ENCODE assay signal across 1 cellular context in the genomic region with DNA sequence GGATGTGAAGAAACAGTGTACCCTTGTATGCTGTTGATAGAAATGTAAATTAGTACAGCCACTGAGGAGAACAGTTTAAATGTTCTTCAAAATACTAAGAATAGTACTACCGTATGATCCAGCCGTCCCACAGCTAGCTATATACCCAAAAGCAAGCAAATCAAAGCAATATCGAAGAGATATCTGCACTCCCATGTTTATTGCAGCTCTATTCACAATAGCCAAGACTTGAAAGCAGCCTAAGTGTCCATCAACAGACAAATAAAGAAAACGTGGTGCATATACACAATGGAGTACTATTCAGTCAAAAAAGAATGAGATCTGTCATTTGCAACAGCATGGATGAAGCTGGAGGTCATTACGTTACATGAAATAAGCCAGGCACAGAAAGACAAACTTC.
TF ChIP-seq lines count a peak whose summit lies in the region.

No MANE protein-coding gene starts in this region.

TF ChIP-seq in GM23338, 12 proteins besides CTCF, POLR2A, EP300 and RAD21 (continued from another document):
- TF ChIP-seq, protein P1, sequence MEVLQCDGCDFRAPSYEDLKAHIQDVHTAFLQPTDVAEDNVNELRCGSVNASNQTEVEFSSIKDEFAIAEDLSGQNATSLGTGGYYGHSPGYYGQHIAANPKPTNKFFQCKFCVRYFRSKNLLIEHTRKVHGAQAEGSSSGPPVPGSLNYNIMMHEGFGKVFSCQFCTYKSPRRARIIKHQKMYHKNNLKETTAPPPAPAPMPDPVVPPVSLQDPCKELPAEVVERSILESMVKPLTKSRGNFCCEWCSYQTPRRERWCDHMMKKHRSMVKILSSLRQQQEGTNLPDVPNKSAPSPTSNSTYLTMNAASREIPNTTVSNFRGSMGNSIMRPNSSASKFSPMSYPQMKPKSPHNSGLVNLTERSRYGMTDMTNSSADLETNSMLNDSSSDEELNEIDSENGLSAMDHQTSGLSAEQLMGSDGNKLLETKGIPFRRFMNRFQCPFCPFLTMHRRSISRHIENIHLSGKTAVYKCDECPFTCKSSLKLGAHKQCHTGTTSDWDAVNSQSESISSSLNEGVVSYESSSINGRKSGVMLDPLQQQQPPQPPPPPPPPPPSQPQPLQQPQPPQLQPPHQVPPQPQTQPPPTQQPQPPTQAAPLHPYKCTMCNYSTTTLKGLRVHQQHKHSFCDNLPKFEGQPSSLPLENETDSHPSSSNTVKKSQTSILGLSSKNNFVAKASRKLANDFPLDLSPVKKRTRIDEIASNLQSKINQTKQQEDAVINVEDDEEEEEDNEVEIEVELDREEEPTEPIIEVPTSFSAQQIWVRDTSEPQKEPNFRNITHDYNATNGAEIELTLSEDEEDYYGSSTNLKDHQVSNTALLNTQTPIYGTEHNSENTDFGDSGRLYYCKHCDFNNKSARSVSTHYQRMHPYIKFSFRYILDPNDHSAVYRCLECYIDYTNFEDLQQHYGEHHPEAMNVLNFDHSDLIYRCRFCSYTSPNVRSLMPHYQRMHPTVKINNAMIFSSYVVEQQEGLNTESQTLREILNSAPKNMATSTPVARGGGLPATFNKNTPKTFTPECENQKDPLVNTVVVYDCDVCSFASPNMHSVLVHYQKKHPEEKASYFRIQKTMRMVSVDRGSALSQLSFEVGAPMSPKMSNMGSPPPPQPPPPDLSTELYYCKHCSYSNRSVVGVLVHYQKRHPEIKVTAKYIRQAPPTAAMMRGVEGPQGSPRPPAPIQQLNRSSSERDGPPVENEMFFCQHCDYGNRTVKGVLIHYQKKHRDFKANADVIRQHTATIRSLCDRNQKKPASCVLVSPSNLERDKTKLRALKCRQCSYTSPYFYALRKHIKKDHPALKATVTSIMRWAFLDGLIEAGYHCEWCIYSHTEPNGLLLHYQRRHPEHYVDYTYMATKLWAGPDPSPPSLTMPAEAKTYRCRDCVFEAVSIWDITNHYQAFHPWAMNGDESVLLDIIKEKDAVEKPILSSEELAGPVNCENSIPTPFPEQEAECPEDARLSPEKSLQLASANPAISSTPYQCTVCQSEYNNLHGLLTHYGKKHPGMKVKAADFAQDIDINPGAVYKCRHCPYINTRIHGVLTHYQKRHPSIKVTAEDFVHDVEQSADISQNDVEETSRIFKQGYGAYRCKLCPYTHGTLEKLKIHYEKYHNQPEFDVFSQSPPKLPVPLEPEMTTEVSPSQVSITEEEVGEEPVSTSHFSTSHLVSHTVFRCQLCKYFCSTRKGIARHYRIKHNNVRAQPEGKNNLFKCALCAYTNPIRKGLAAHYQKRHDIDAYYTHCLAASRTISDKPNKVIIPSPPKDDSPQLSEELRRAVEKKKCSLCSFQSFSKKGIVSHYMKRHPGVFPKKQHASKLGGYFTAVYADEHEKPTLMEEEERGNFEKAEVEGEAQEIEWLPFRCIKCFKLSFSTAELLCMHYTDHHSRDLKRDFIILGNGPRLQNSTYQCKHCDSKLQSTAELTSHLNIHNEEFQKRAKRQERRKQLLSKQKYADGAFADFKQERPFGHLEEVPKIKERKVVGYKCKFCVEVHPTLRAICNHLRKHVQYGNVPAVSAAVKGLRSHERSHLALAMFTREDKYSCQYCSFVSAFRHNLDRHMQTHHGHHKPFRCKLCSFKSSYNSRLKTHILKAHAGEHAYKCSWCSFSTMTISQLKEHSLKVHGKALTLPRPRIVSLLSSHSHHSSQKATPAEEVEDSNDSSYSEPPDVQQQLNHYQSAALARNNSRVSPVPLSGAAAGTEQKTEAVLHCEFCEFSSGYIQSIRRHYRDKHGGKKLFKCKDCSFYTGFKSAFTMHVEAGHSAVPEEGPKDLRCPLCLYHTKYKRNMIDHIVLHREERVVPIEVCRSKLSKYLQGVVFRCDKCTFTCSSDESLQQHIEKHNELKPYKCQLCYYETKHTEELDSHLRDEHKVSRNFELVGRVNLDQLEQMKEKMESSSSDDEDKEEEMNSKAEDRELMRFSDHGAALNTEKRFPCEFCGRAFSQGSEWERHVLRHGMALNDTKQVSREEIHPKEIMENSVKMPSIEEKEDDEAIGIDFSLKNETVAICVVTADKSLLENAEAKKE (CRISPR knock-in tag; IDR thresholded peaks at IDR 0.05), result no peak
- no peak for TF ChIP-seq ZNF114 (CRISPR knock-in tag; IDR thresholded peaks at IDR 0.05)
- TF ChIP-seq POLR2AphosphoS5 (IDR thresholded peaks at IDR 0.05; ENCODE audit: low read depth), result no peak
- no peak for TF ChIP-seq EZH2 (IDR thresholded peaks at IDR 0.05; ENCODE audit: low read depth, unreplicated experiment)
- TF ChIP-seq STAT1 (IDR thresholded peaks at IDR 0.05; ENCODE audit: unreplicated experiment), result no peak
- no peak for TF ChIP-seq CREB1 (CRISPR knock-in tag; IDR thresholded peaks at IDR 0.05; ENCODE audit: low read depth)
- TF ChIP-seq EZH2phosphoT487 (IDR thresholded peaks at IDR 0.05; ENCODE audit: unreplicated experiment), result no peak
- TF ChIP-seq JUNB (IDR thresholded peaks at IDR 0.05; ENCODE audit: unreplicated experiment), result no peak
- TF ChIP-seq, protein P2, sequence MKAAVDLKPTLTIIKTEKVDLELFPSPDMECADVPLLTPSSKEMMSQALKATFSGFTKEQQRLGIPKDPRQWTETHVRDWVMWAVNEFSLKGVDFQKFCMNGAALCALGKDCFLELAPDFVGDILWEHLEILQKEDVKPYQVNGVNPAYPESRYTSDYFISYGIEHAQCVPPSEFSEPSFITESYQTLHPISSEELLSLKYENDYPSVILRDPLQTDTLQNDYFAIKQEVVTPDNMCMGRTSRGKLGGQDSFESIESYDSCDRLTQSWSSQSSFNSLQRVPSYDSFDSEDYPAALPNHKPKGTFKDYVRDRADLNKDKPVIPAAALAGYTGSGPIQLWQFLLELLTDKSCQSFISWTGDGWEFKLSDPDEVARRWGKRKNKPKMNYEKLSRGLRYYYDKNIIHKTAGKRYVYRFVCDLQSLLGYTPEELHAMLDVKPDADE (IDR thresholded peaks at IDR 0.05), result no peak
- TF ChIP-seq, protein P3, sequence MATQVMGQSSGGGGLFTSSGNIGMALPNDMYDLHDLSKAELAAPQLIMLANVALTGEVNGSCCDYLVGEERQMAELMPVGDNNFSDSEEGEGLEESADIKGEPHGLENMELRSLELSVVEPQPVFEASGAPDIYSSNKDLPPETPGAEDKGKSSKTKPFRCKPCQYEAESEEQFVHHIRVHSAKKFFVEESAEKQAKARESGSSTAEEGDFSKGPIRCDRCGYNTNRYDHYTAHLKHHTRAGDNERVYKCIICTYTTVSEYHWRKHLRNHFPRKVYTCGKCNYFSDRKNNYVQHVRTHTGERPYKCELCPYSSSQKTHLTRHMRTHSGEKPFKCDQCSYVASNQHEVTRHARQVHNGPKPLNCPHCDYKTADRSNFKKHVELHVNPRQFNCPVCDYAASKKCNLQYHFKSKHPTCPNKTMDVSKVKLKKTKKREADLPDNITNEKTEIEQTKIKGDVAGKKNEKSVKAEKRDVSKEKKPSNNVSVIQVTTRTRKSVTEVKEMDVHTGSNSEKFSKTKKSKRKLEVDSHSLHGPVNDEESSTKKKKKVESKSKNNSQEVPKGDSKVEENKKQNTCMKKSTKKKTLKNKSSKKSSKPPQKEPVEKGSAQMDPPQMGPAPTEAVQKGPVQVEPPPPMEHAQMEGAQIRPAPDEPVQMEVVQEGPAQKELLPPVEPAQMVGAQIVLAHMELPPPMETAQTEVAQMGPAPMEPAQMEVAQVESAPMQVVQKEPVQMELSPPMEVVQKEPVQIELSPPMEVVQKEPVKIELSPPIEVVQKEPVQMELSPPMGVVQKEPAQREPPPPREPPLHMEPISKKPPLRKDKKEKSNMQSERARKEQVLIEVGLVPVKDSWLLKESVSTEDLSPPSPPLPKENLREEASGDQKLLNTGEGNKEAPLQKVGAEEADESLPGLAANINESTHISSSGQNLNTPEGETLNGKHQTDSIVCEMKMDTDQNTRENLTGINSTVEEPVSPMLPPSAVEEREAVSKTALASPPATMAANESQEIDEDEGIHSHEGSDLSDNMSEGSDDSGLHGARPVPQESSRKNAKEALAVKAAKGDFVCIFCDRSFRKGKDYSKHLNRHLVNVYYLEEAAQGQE (IDR thresholded peaks at IDR 0.05; ENCODE audit: unreplicated experiment), result no peak
- TF ChIP-seq ZNF331 (CRISPR knock-in tag; IDR thresholded peaks at IDR 0.05; ENCODE audit: low read depth), result no peak
